Comparison of ENCODE assay signal across 25 cellular contexts in the genomic region with DNA sequence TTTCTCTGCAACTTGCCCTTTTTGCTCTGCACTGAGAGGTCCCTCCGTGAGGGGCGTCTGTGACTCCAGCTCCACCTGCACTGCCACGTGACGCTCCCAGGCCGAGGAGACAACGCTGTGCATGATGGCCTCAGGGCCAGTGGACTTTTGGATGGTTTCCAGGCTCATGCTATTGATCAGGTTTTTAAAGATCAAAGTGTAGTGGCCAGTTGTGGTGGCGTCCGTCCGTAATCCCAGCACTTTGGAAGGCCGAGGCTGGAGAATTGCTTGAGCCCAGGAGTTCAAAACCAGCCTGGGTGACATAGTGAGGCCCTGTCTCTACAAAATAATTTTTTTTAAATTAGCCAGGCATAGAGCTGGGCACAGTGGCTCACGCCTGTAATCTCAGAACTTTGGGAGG. TPM values are rescaled to one million over a fixed set of nuclear protein-coding genes. Genes with fewer than 3 reads are reported as not detected.
"Had no signal": no experiment of that assay in that cellular context is flagged by ENCODE, and none has a peak within 500 bp of the region (broad histone marks: within the 10 kb centered on the region; RNA-seq: fewer than 3 reads in every experiment).

No MANE protein-coding gene starts in this region.

- H3K9me3 ChIP-seq: Peyer's patch had no signal

- H3K4me2 ChIP-seq: KMS-11 had no signal

- H3K9me3 Mint-ChIP-seq: activated B cell treated with CpG ODN at 0.5 μM for 24 hours; activated CD4-positive, alpha-beta T cell treated with anti-CD3 and anti-CD28 coated beads, Interleukin-2, amount 10 ng/mL, durations not matched to agents 24 days and 14 days; activated naive CD4-positive, alpha-beta T cell treated with anti-CD3 and anti-CD28 coated beads for 36 hours; activated T-helper 17 cell treated with anti-CD3 and anti-CD28 coated beads, Interleukin-2, amount 50 U/mL, for 72 hours; T-helper 1 cell treated with Interleukin-12 subunit alpha and Interleukin-12 subunit beta and Interleukin-4 antibody, amounts not matched to agents 30 μg/mL and 1 μg/mL, for 36 hours had no signal

- H3K4me3 Mint-ChIP-seq: activated B cell treated with CpG ODN at 0.5 μM for 24 hours; activated CD4-positive, alpha-beta T cell treated with anti-CD3 and anti-CD28 coated beads, Interleukin-2, amount 10 ng/mL, durations not matched to agents 24 days and 14 days; activated naive CD4-positive, alpha-beta T cell treated with anti-CD3 and anti-CD28 coated beads for 36 hours; activated naive CD8-positive, alpha-beta T cell; activated T-helper 17 cell treated with anti-CD3 and anti-CD28 coated beads, Interleukin-2, amount 50 U/mL, for 72 hours; T-helper 1 cell treated with Interleukin-12 subunit alpha and Interleukin-12 subunit beta and Interleukin-4 antibody, amounts not matched to agents 30 μg/mL and 1 μg/mL, for 36 hours had no signal

- FAIRE-seq: astrocyte had no signal

- H3K36me3 Mint-ChIP-seq: activated naive CD8-positive, alpha-beta T cell had no signal

- H3K4me1 Mint-ChIP-seq: activated T-helper 17 cell treated with anti-CD3 and anti-CD28 coated beads, Interleukin-2, amount 50 U/mL, for 72 hours had no signal

- H3K27me3 ChIP-seq: brain microvascular endothelial cell, cardiac muscle cell, Peyer's patch had no signal

- H3K4me3 ChIP-seq: cardiac muscle cell, Peyer's patch had no signal

- H3K9ac ChIP-seq: KMS-11 had no signal

- H3K27ac ChIP-seq: brain microvascular endothelial cell, cardiac muscle cell, KMS-11, Peyer's patch had no signal

- DNase-seq: activated B cell treated with CpG ODN at 0.5 μM for 24 hours; activated CD4-positive, alpha-beta T cell treated with anti-CD3 and anti-CD28 coated beads for 1 hour; activated CD4-positive, alpha-beta T cell treated with anti-CD3 and anti-CD28 coated beads, Interleukin-2, amount 10 ng/mL, durations not matched to agents 24 days and 14 days; activated CD4-positive, alpha-beta T cell treated with anti-CD3 and anti-CD28 coated beads, Interleukin-2, amount 50 U/mL, for 48 hours; activated gamma-delta T cell; activated naive CD4-positive, alpha-beta T cell treated with anti-CD3 and anti-CD28 coated beads for 36 hours; activated T-cell treated with anti-CD3 and anti-CD28 coated beads, Interleukin-2, amount 50 U/mL, for 48 hours; amygdala; brain microvascular endothelial cell; NCI-H1092; NCI-H1417; NCI-H1930; NCI-H2171 treated with DMSO at 0.1 percent for 48 hours; NCI-H226; NCI-H526; NCI-H82; Peyer's patch; SHP77 treated with DMSO at 0.1 percent for 48 hours had no signal

- H3K27ac Mint-ChIP-seq: activated B cell treated with CpG ODN at 0.5 μM for 24 hours; activated CD4-positive, alpha-beta T cell treated with anti-CD3 and anti-CD28 coated beads, Interleukin-2, amount 10 ng/mL, durations not matched to agents 24 days and 14 days; activated naive CD4-positive, alpha-beta T cell treated with anti-CD3 and anti-CD28 coated beads for 36 hours; activated naive CD8-positive, alpha-beta T cell; activated T-helper 17 cell treated with anti-CD3 and anti-CD28 coated beads, Interleukin-2, amount 50 U/mL, for 72 hours; T-helper 1 cell treated with Interleukin-12 subunit alpha and Interleukin-12 subunit beta and Interleukin-4 antibody, amounts not matched to agents 30 μg/mL and 1 μg/mL, for 36 hours had no signal

- ATAC-seq: activated T-helper 17 cell treated with anti-CD3 and anti-CD28 coated beads, Interleukin-2, amount 50 U/mL, for 72 hours had no signal

- H3K36me3 ChIP-seq: brain microvascular endothelial cell, cardiac muscle cell, Peyer's patch had no signal

- H3K27me3 Mint-ChIP-seq: activated B cell treated with CpG ODN at 0.5 μM for 24 hours had no signal

RNA-seq across cellular contexts. Expression of gene SYNGR1, which starts 46.4 kb away (rescaled TPM):
- total RNA-seq: activated CD4-positive, alpha-beta T cell treated with anti-CD3 and anti-CD28 coated beads, Interleukin-2, amount 10 ng/mL, durations not matched to agents 24 days and 14 days; activated T-helper 17 cell treated with anti-CD3 and anti-CD28 coated beads, Interleukin-2, amount 50 U/mL, for 72 hours had no signal

RNA-seq across cellular contexts. Expression of gene PDGFB, which starts 58.6 kb away (rescaled TPM):
- total RNA-seq: activated B cell treated with CpG ODN at 0.5 μM for 24 hours, NCI-H460 had no signal
